ENCODE assay signal across 20 cellular contexts in the genomic region with DNA sequence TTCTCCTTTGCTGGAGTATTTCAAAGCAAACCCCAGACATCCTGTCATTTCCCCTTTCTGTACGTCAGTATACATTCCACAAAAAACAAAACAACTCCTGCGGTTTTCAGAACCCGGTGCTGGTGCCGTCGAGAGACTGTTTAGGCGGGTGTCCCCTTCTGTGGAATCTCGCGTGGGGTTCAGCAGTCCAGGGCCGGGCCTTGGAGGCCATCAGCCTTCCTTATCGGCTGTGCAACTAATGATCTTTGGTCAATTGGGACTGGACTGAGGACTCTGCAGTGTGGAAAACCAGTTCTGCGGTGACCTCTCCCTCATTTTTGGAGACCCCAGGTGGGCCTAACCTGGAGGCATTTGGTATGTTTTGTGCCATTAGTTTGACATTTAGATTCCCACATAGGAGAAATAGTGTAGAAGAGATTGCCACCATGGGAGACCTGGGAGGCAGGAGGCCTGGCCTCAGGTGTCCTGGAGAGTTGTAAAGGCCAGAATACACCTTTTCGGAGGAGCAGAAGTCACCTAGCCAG.
"Had no signal": no experiment of that assay in that cellular context is flagged by ENCODE, and none has a peak within 500 bp of the region (broad histone marks: within the 10 kb centered on the region; RNA-seq: fewer than 3 reads in every experiment).

No MANE protein-coding gene starts in this region.

- DNase-seq: activated CD4-positive, alpha-beta memory T cell treated with anti-CD3 and anti-CD28 coated beads, Interleukin-2, amount 10 ng/mL, durations not matched to agents 7 days and 5 days; activated CD4-positive, CD25-positive, alpha-beta regulatory T cell; activated gamma-delta T cell treated with Interleukin-2 at 50 U/mL for 16 hours; activated T-cell treated with anti-CD3 and anti-CD28 coated beads, Interleukin-2, amount 50 U/mL, for 1 hour; effector memory CD8-positive, alpha-beta T cell; foreskin fibroblast; midbrain; nephron progenitor cell; occipital lobe; right lobe of liver; Right ventricle myocardium superior; stimulated activated naive B cell treated with anti-CD40 and anti-IgM and Interleukin-4, amounts not matched to agents 10 μg/mL and 1 μg/mL and 100 μg/mL, for 72 hours; T-helper 9 cell; upper lobe of right lung had no signal

- H3K4me1 ChIP-seq: prostate gland, right lobe of liver had no signal

- H3K4me3 ChIP-seq: hepatocyte, prostate gland, right lobe of liver, SK-N-MC, upper lobe of right lung had no signal

- H3K9me3 Mint-ChIP-seq: activated CD4-positive, alpha-beta memory T cell treated with anti-CD3 and anti-CD28 coated beads, Interleukin-2, amount 10 ng/mL, durations not matched to agents 7 days and 5 days; effector memory CD8-positive, alpha-beta T cell; nephron progenitor cell; stimulated activated naive B cell treated with anti-CD40 and anti-IgM and Interleukin-4, amounts not matched to agents 10 μg/mL and 1 μg/mL and 100 μg/mL, for 72 hours; T-cell had no signal

- H3K27ac ChIP-seq: hepatocyte, prostate gland, right lobe of liver, SK-N-MC, upper lobe of right lung had no signal

- H3K27me3 ChIP-seq: hepatocyte, right lobe of liver, upper lobe of right lung had no signal

- H3K36me3 ChIP-seq: prostate gland had no signal

- H3K27ac Mint-ChIP-seq: activated CD4-positive, alpha-beta memory T cell treated with anti-CD3 and anti-CD28 coated beads, Interleukin-2, amount 10 ng/mL, durations not matched to agents 7 days and 5 days; activated CD8-positive, alpha-beta memory T cell treated with anti-CD3 and anti-CD28 coated beads, Interleukin-2, amount 10 ng/mL, durations not matched to agents 7 days and 5 days had no signal

- ATAC-seq: activated CD8-positive, alpha-beta memory T cell treated with anti-CD3 and anti-CD28 coated beads, Interleukin-2, amount 10 ng/mL, durations not matched to agents 7 days and 5 days; effector memory CD8-positive, alpha-beta T cell; left lobe of liver; stimulated activated naive B cell treated with anti-CD40 and anti-IgM and Interleukin-4, amounts not matched to agents 10 μg/mL and 1 μg/mL and 100 μg/mL, for 72 hours; upper lobe of right lung had no signal

- H3K27me3 Mint-ChIP-seq: activated CD4-positive, alpha-beta memory T cell treated with anti-CD3 and anti-CD28 coated beads, Interleukin-2, amount 10 ng/mL, durations not matched to agents 7 days and 5 days; activated CD8-positive, alpha-beta memory T cell treated with anti-CD3 and anti-CD28 coated beads, Interleukin-2, amount 10 ng/mL, durations not matched to agents 7 days and 5 days; effector memory CD8-positive, alpha-beta T cell; stimulated activated naive B cell treated with anti-CD40 and anti-IgM and Interleukin-4, amounts not matched to agents 10 μg/mL and 1 μg/mL and 100 μg/mL, for 72 hours; T-cell had no signal

- H3K9me3 ChIP-seq: prostate gland, right lobe of liver, upper lobe of right lung had no signal

- H3K4me3 Mint-ChIP-seq: activated CD4-positive, alpha-beta memory T cell treated with anti-CD3 and anti-CD28 coated beads, Interleukin-2, amount 10 ng/mL, durations not matched to agents 7 days and 5 days; activated CD8-positive, alpha-beta memory T cell treated with anti-CD3 and anti-CD28 coated beads, Interleukin-2, amount 10 ng/mL, durations not matched to agents 7 days and 5 days; effector memory CD8-positive, alpha-beta T cell; nephron progenitor cell; stimulated activated naive B cell treated with anti-CD40 and anti-IgM and Interleukin-4, amounts not matched to agents 10 μg/mL and 1 μg/mL and 100 μg/mL, for 72 hours; T-cell had no signal
